ENCODE assay signal across 28 cellular contexts in genomic region chr15:50238263-50238662, GRCh38. TPM values are rescaled to one million over a fixed set of nuclear protein-coding genes. Genes with fewer than 3 reads are reported as not detected.
"Had no signal": no experiment of that assay in that cellular context is flagged by ENCODE, and none has a peak within 500 bp of the region (broad histone marks: within the 10 kb centered on the region; RNA-seq: fewer than 3 reads in every experiment).

No MANE protein-coding gene starts in this region.

- H3K27ac Mint-ChIP-seq: naive thymus-derived CD8-positive, alpha-beta T cell; nephron progenitor cell; stimulated activated memory B cell treated with anti-CD40 and anti-IgM and Interleukin-4, amounts not matched to agents 10 μg/mL and 1 μg/mL and 100 μg/mL, for 72 hours had no signal

- H3K4me3 ChIP-seq: gastrocnemius medialis, left ventricle myocardium inferior, lower lobe of right lung, psoas muscle, skin epidermis, spleen, suprapubic skin, transverse colon, upper lobe of right lung, uterus had no signal

- ATAC-seq: gastrocnemius medialis; left cardiac atrium; lower lobe of right lung; naive thymus-derived CD8-positive, alpha-beta T cell; psoas muscle; right cardiac atrium; stimulated activated memory B cell treated with anti-CD40 and anti-IgM and Interleukin-4, amounts not matched to agents 10 μg/mL and 1 μg/mL and 100 μg/mL, for 72 hours; stimulated activated naive CD8-positive, alpha-beta T cell treated with anti-CD3 and anti-CD28 coated beads, Interleukin-15, amount 100 ng/mL, for 72 hours; upper lobe of right lung had no signal

- H3K4me3 Mint-ChIP-seq: naive thymus-derived CD8-positive, alpha-beta T cell; nephron progenitor cell; stimulated activated memory B cell treated with anti-CD40 and anti-IgM and Interleukin-4, amounts not matched to agents 10 μg/mL and 1 μg/mL and 100 μg/mL, for 72 hours; stimulated activated naive CD8-positive, alpha-beta T cell treated with anti-CD3 and anti-CD28 coated beads, Interleukin-15, amount 100 ng/mL, for 72 hours had no signal

- H3K9me3 Mint-ChIP-seq: naive thymus-derived CD8-positive, alpha-beta T cell; nephron progenitor cell; stimulated activated memory B cell treated with anti-CD40 and anti-IgM and Interleukin-4, amounts not matched to agents 10 μg/mL and 1 μg/mL and 100 μg/mL, for 72 hours; stimulated activated naive CD8-positive, alpha-beta T cell treated with anti-CD3 and anti-CD28 coated beads, Interleukin-15, amount 100 ng/mL, for 72 hours had no signal

- H3K36me3 Mint-ChIP-seq: naive thymus-derived CD8-positive, alpha-beta T cell; stimulated activated memory B cell treated with anti-CD40 and anti-IgM and Interleukin-4, amounts not matched to agents 10 μg/mL and 1 μg/mL and 100 μg/mL, for 72 hours had no signal

- H3K36me3 ChIP-seq: gastrocnemius medialis, left ventricle myocardium inferior, lower lobe of right lung, spleen, suprapubic skin, transverse colon, upper lobe of right lung, uterus had no signal

- DNase-seq: cortex of kidney; effector CD4-positive, alpha-beta T cell; foreskin fibroblast; gastrocnemius medialis; head of caudate nucleus; left cardiac atrium; left ventricle myocardium inferior; lower lobe of right lung; naive thymus-derived CD8-positive, alpha-beta T cell; nephron progenitor cell; nucleus accumbens; psoas muscle; right cardiac atrium; spleen; stimulated activated CD4-positive, alpha-beta T cell treated with anti-CD3 and anti-CD28 coated beads, Interleukin-4, amount 100 ng/mL, for 4 hours; stimulated activated naive CD8-positive, alpha-beta T cell treated with anti-CD3 and anti-CD28 coated beads, Interleukin-15, amount 100 ng/mL, for 72 hours; transverse colon; upper lobe of right lung; uterus had no signal

- H3K4me1 ChIP-seq: gastrocnemius medialis, left ventricle myocardium inferior, lower lobe of right lung, psoas muscle, spleen, suprapubic skin, upper lobe of right lung, uterus had no signal

- H3K27ac ChIP-seq: gastrocnemius medialis, left ventricle myocardium inferior, lower lobe of right lung, psoas muscle, skin epidermis, spleen, suprapubic skin, transverse colon, upper lobe of right lung, uterus had no signal

- H3K9me3 ChIP-seq: gastrocnemius medialis, left ventricle myocardium inferior, lower lobe of right lung, psoas muscle, spleen, suprapubic skin, transverse colon, upper lobe of right lung, uterus had no signal

- H3K27me3 ChIP-seq: gastrocnemius medialis, spleen, suprapubic skin, transverse colon, upper lobe of right lung, uterus had no signal

- H3K27me3 Mint-ChIP-seq: naive thymus-derived CD8-positive, alpha-beta T cell; stimulated activated memory B cell treated with anti-CD40 and anti-IgM and Interleukin-4, amounts not matched to agents 10 μg/mL and 1 μg/mL and 100 μg/mL, for 72 hours; stimulated activated naive CD8-positive, alpha-beta T cell treated with anti-CD3 and anti-CD28 coated beads, Interleukin-15, amount 100 ng/mL, for 72 hours had no signal

- H3K4me1 Mint-ChIP-seq: stimulated activated memory B cell treated with anti-CD40 and anti-IgM and Interleukin-4, amounts not matched to agents 10 μg/mL and 1 μg/mL and 100 μg/mL, for 72 hours had no signal

RNA-seq across cellular contexts. Expression of gene HDC, which starts 27.3 kb away (rescaled TPM):
- total RNA-seq: dermis microvascular lymphatic vessel endothelial cell; glomerular endothelial cell; kidney epithelial cell; myocyte; naive thymus-derived CD8-positive, alpha-beta T cell; osteocyte; renal cortical epithelial cell had no signal
- polyA plus RNA-seq: naive thymus-derived CD8-positive, alpha-beta T cell; right cardiac atrium had no signal

RNA-seq across cellular contexts. Expression of gene SLC27A2, which starts 56.3 kb away (rescaled TPM):
- total RNA-seq: left ventricle myocardium inferior, myocyte, osteocyte, psoas muscle had no signal
